ENCODE assay signal across 9 cellular contexts in genomic region chr5:134115806-134116175, GRCh38. TPM values are rescaled to one million over a fixed set of nuclear protein-coding genes. Genes with fewer than 3 reads are reported as not detected.
DNase-seq lines count a peak whose midpoint lies in the region; ATAC-seq, FAIRE-seq and TF ChIP-seq lines count a peak whose summit lies in the region.
"Had no signal": no experiment of that assay in that cellular context is flagged by ENCODE, and none has a peak within 500 bp of the region (broad histone marks: within the 10 kb centered on the region; RNA-seq: fewer than 3 reads in every experiment).

No MANE protein-coding gene starts in this region.

- in situ Hi-C loops in HAP-1 (cut with MboI; ENCODE audit: low sequenced_read_pairs), result no loop called here

- POLR2A ChIA-PET in A549 (lab: Yijun Ruan, JAX), result no interaction called here

- H3K27ac ChIP-seq in A549, result peak overlapping the region in 1 of 2 experiments; percentile 87; a peak in 4 of 6 replicates

- no peak overlapping the region for H3K9ac ChIP-seq in adipocyte (ENCODE audit: low read length)
- peak overlapping the region; percentile 31 for H3K9ac ChIP-seq in mucosa of stomach (ENCODE audit: low read length)

- H3K4me1 ChIP-seq in A549, result peaks cover 4% of the 10 kb centered on the region; the same call in 1 of the 3 replicates
- no peaks in the 10 kb centered on the region for H3K4me1 ChIP-seq in HAP-1
- H3K4me1 ChIP-seq in adipocyte (ENCODE audit: control insufficient read depth, insufficient read depth, low read length), result peaks cover 13% of the 10 kb centered on the region
- peaks cover 10% of the 10 kb centered on the region for H3K4me1 ChIP-seq in mucosa of stomach (ENCODE audit: control insufficient read depth, insufficient read depth, low read length)

- WGBS in A549 (ENCODE audit: missing lambda C conversion rate), result 87% methylated on average over 9 of the region's 13 CpGs

- ATAC-seq in A549, result peak in 1 of 2 experiments; percentile 4; a peak in 2 of 6 replicates
- no peak for ATAC-seq in sciatic nerve
- no peak for ATAC-seq in HG03135 (IDR thresholded peaks at IDR 0.05; ENCODE audit: unreplicated experiment)

- no peak for FAIRE-seq in A549 (lab: Jason Lieb, UNC)

- H3K27me3 ChIP-seq in HAP-1 (ENCODE audit: low read depth) (no peaks in the 10 kb centered on the region), adipocyte (replicated peaks; ENCODE audit: control insufficient read depth, insufficient read depth, low read length) (no peaks in the 10 kb centered on the region), mucosa of stomach (ENCODE audit: control insufficient read depth, insufficient read depth, low read length) (peaks cover 16% of the 10 kb centered on the region)

- no peak for TF ChIP-seq RAD21 in A549 (conservative IDR thresholded peaks at IDR 0.05 in 1 of 2, IDR thresholded peaks at IDR 0.05 in 1 of 2)

- no peak for DNase-seq in A549 (ENCODE audit: low read depth in 1 of 2, low spot score in 1 of 2)
- no peak for DNase-seq in HAP-1 (ENCODE audit: low spot score in 2 of 2)
- no peak for DNase-seq in adipocyte (ENCODE audit: low read depth)
- DNase-seq in sciatic nerve (ENCODE audit: low spot score), result no peak
- DNase-seq in NOMO-1 treated with dmso at 0.1 percent for 144 hours (lab: John Stamatoyannopoulos, UW; ENCODE audit: unreplicated experiment), result no peak
- no peak for DNase-seq in activated gamma-delta T cell (lab: John Stamatoyannopoulos, UW)
- DNase-seq: hypothalamus had no signal

- H3K9me3 ChIP-seq in A549, result no peaks in the 10 kb centered on the region
- H3K9me3 ChIP-seq in HAP-1, result no peaks in the 10 kb centered on the region
- H3K9me3 ChIP-seq in adipocyte (ENCODE audit: control insufficient read depth, low read length), result no peaks in the 10 kb centered on the region
- no peaks in the 10 kb centered on the region for H3K9me3 ChIP-seq in mucosa of stomach (ENCODE audit: control insufficient read depth, low read length)

- TF ChIP-seq POLR2A in A549 (IDR thresholded peaks at IDR 0.05; ENCODE audit: low read length), result no peak

- TF ChIP-seq EP300 in A549 (IDR thresholded peaks at IDR 0.05), result no peak

- CTCF ChIA-PET in A549 (lab: Yijun Ruan, JAX), result interaction anchor here (9.2 to 22.6 kb wide), 2 partner anchors 28 to 76 kb away, joined by 62 to 263 read pairs; no protein-coding TSS in a partner anchor

- intact Hi-C loops in sciatic nerve (cut with DNase I), result no loop called here

- H3K4me3 ChIP-seq in A549 (peak overlapping the region; percentile 82; the same call in 2 of the 3 replicates), HAP-1 (peak overlapping the region; percentile 52), adipocyte (ENCODE audit: low read length) (peak overlapping the region; percentile 70), mucosa of stomach (ENCODE audit: low read length) (no peak overlapping the region)

- TF ChIP-seq CTCF in A549 (IDR thresholded peaks at IDR 0.05), result no peak

- peak overlapping the region; percentile 76 for H3K4me2 ChIP-seq in A549

- H3K36me3 ChIP-seq in HAP-1 (replicated peaks) (no peaks in the 10 kb centered on the region), adipocyte (ENCODE audit: control insufficient read depth, insufficient read depth, low read length, severe bottlenecking) (no peaks in the 10 kb centered on the region), mucosa of stomach (ENCODE audit: control insufficient read depth, insufficient read depth, low read length) (no peaks in the 10 kb centered on the region)

TF ChIP-seq in A549, 52 proteins besides CTCF, POLR2A, EP300 and RAD21:
- no peak for TF ChIP-seq REST (IDR thresholded peaks at IDR 0.05)
- no peak for TF ChIP-seq CBX8 (IDR thresholded peaks at IDR 0.05)
- no peak for TF ChIP-seq MAZ (IDR thresholded peaks at IDR 0.05; ENCODE audit: borderline replicate concordance, low read depth, low read length)

RNA-seq across cellular contexts. Expression of gene TCF7, which starts 1.3 kb away (rescaled TPM):
- 2.8 and 3.7 TPM in 2 replicates for polyA plus RNA-seq in A549 (2011; rRNA removed)
- 4.1 and 4.4 TPM in 2 replicates for polyA plus RNA-seq in A549 (2012; cell fraction: cytosol; rRNA removed)
- 5.1 and 5.8 TPM in 2 replicates for polyA plus RNA-seq in A549 (2012; cell fraction: nucleus; rRNA removed)
- 8.0 to 10.2 TPM (median 10.1 TPM) in 3 replicates for polyA plus RNA-seq in A549 (2017; fragmentation: RNase III; extraction: RNeasy Plus Mini Kit Qiagen cat#74134 plus additional on column Dnase treatment)
- 6.3 and 7.2 TPM in 2 replicates for polyA minus RNA-seq in A549 (2011; rRNA and poly(A)+ RNA removed)
- total RNA-seq in sciatic nerve, result 8.5 TPM
